In genomic region chr12:100668939-100669536, GRCh38 we compare ENCODE assay signal across 8 cellular contexts.
DNase-seq lines count a peak whose midpoint lies in the region; ATAC-seq and TF ChIP-seq lines count a peak whose summit lies in the region.

No MANE protein-coding gene starts in this region.

- no peak overlapping the region for H4K91ac ChIP-seq in neuronal stem cell (ENCODE audit: low read depth, low read length, poor library complexity)

- H3K4me1 Mint-ChIP-seq in Caco-2 (ENCODE audit: low read depth, unreplicated experiment) = no peaks in the 10 kb centered on the region
- H3K4me1 Mint-ChIP-seq in activated CD8-positive, alpha-beta T cell treated with anti-CD3 and anti-CD28 coated beads, Interleukin-2, amount 10 ng/mL, durations not matched to agents 7 days and 5 days (ENCODE audit: low read depth) = no peaks in the 10 kb centered on the region

- no peaks in the 10 kb centered on the region for H3K36me3 Mint-ChIP-seq in Caco-2 (ENCODE audit: insufficient read depth, unreplicated experiment)
- no peaks in the 10 kb centered on the region for H3K36me3 Mint-ChIP-seq in activated CD8-positive, alpha-beta T cell treated with anti-CD3 and anti-CD28 coated beads, Interleukin-2, amount 10 ng/mL, durations not matched to agents 7 days and 5 days (ENCODE audit: low read depth)

- no peak overlapping the region for H4K8ac ChIP-seq in neuronal stem cell (ENCODE audit: low read depth, low read length)

- no peak overlapping the region for H3K4ac ChIP-seq in neuronal stem cell (ENCODE audit: low read length)

- WGBS in neuronal stem cell (ENCODE audit: extremely low coverage in 2 of 2, insufficient read length in 2 of 2, insufficient replicate concordance in 1 of 2), 2 donors = no CpG with 5 or more reads among the region's 9 CpGs

- H2BK12ac ChIP-seq in neuronal stem cell (ENCODE audit: low read length) = no peak overlapping the region

- H3K9me3 ChIP-seq in Caco-2 (no peaks in the 10 kb centered on the region), neuronal stem cell (replicated peaks in 1 of 2; ENCODE audit: control insufficient read depth in 2 of 2, insufficient read depth in 1 of 2, low read depth in 1 of 2, low read length in 2 of 2) (no peaks in the 10 kb centered on the region), vagina (no peaks in the 10 kb centered on the region)

- H3K4me3 ChIP-seq in Caco-2 (ENCODE audit: low read depth, low read length) = no peak overlapping the region
- no peak overlapping the region for H3K4me3 ChIP-seq in fibroblast of mammary gland (ENCODE audit: control insufficient read depth, low read depth, low read length)
- H3K4me3 ChIP-seq in neuronal stem cell (ENCODE audit: low read length in 2 of 2) = no peak overlapping the region
- H3K4me3 ChIP-seq in vagina = no peak overlapping the region

- no peaks in the 10 kb centered on the region for H3K9me3 Mint-ChIP-seq in Caco-2 (ENCODE audit: unreplicated experiment)
- H3K9me3 Mint-ChIP-seq in activated CD8-positive, alpha-beta T cell treated with anti-CD3 and anti-CD28 coated beads, Interleukin-2, amount 10 ng/mL, durations not matched to agents 7 days and 5 days (ENCODE audit: insufficient read depth) = no peaks in the 10 kb centered on the region

- TF ChIP-seq CTCF in Caco-2 (IDR thresholded peaks at IDR 0.05; ENCODE audit: insufficient read depth in 1 of 2, low read depth in 1 of 2, low read length in 1 of 2, severe bottlenecking in 1 of 2, unreplicated experiment in 1 of 2) (peak; percentile 85 to 92), fibroblast of mammary gland (conservative IDR thresholded peaks at IDR 0.05; ENCODE audit: control insufficient read depth, insufficient read depth, low read depth, low read length) (peak; percentile 95), vagina (IDR thresholded peaks at IDR 0.05) (peak in 2 of 3 experiments; percentile 3 to 52)

- no peak for TF ChIP-seq POLR2A in vagina (IDR thresholded peaks at IDR 0.05)

- H2BK120ac ChIP-seq in neuronal stem cell (ENCODE audit: low read depth, low read length) = no peak overlapping the region

- H3K18ac ChIP-seq in neuronal stem cell (ENCODE audit: low read length) = no peak overlapping the region

- H2AFZ ChIP-seq in neuronal stem cell (ENCODE audit: low read length) = no peak overlapping the region

- no peak overlapping the region for H3K27ac Mint-ChIP-seq in Caco-2 (ENCODE audit: unreplicated experiment)
- no peak overlapping the region for H3K27ac Mint-ChIP-seq in activated CD8-positive, alpha-beta T cell treated with anti-CD3 and anti-CD28 coated beads, Interleukin-2, amount 10 ng/mL, durations not matched to agents 7 days and 5 days

- no peak overlapping the region for H2BK5ac ChIP-seq in neuronal stem cell (ENCODE audit: low read length)

- H2AK5ac ChIP-seq in neuronal stem cell (ENCODE audit: low read depth, low read length) = no peak overlapping the region

- H3K9ac ChIP-seq in neuronal stem cell (ENCODE audit: low read depth, low read length, poor library complexity) = no peak overlapping the region

- CTCF ChIA-PET in Caco-2 (lab: Charles Lee) = no interaction called here
- CTCF ChIA-PET in activated CD8-positive, alpha-beta T cell treated with anti-CD3 and anti-CD28 coated beads, Interleukin-2, amount 10 ng/mL, durations not matched to agents 7 days and 5 days (lab: Charles Lee) = interaction anchor here (0.7 kb wide), 1 partner anchor 9 kb away, joined by 3 read pairs; no protein-coding TSS in a partner anchor

- intact Hi-C loops in Caco-2 (cut with micrococcal nuclease; ENCODE audit: unreplicated experiment) (loop anchor here (1.0 kb wide), 2 partner anchors 64 to 72 kb away; no protein-coding TSS in a partner anchor), vagina (cut with DNase I) (no loop called here)

- no peak overlapping the region for H3K14ac ChIP-seq in neuronal stem cell (ENCODE audit: low read length)

- DNase-seq in Caco-2 (peak; percentile 74 to 83), NCI-H446 (lab: John Stamatoyannopoulos, UW) (peak; percentile 40 to 82), fibroblast of mammary gland (ENCODE audit: low read depth) (peak; percentile 71), neuronal stem cell (ENCODE audit: low spot score) (peak; percentile 77), vagina (ENCODE audit: extremely low spot score in 2 of 2) (no peak)
- peak; percentile 59 for DNase-seq in activated CD8-positive, alpha-beta T cell treated with anti-CD3 and anti-CD28 coated beads, Interleukin-2, amount 10 ng/mL, durations not matched to agents 7 days and 5 days

- H3K4me2 ChIP-seq in neuronal stem cell (ENCODE audit: insufficient read depth, low read length, poor library complexity, severe bottlenecking) = no peak overlapping the region

- no peak overlapping the region for H3K27ac ChIP-seq in neuronal stem cell (replicated peaks; ENCODE audit: low read length)
- no peak overlapping the region for H3K27ac ChIP-seq in vagina

- no peak overlapping the region for H3K4me3 Mint-ChIP-seq in Caco-2 (ENCODE audit: unreplicated experiment)
- H3K4me3 Mint-ChIP-seq in activated CD8-positive, alpha-beta T cell treated with anti-CD3 and anti-CD28 coated beads, Interleukin-2, amount 10 ng/mL, durations not matched to agents 7 days and 5 days = no peak overlapping the region

- POLR2A ChIA-PET in Caco-2 (lab: Charles Lee) = no interaction called here
- POLR2A ChIA-PET in activated CD8-positive, alpha-beta T cell treated with anti-CD3 and anti-CD28 coated beads, Interleukin-2, amount 10 ng/mL, durations not matched to agents 7 days and 5 days (lab: Charles Lee) = no interaction called here

- BruUV-seq in Caco-2 (replicated peaks; lab: Mats Ljungman, UMichigan) = no TSS peak

- H3K27me3 ChIP-seq in Caco-2 (replicated peaks; ENCODE audit: control insufficient read depth, insufficient read depth, low read length) (no peaks in the 10 kb centered on the region), neuronal stem cell (ENCODE audit: control insufficient read depth in 3 of 3, insufficient read depth in 3 of 3, low read depth in 1 of 3, low read length in 3 of 3) (peaks cover 0 to 4% (median 0%) of the 10 kb centered on the region in 3 experiments), vagina (no peaks in the 10 kb centered on the region)

- peak; percentile 82 for ATAC-seq in GM19351 (IDR thresholded peaks at IDR 0.05; ENCODE audit: unreplicated experiment)
- ATAC-seq in HG03432 (IDR thresholded peaks at IDR 0.05; ENCODE audit: unreplicated experiment) = peak; percentile 87
- peak; percentile 76 for ATAC-seq in activated CD8-positive, alpha-beta T cell treated with anti-CD3 and anti-CD28 coated beads, Interleukin-2, amount 10 ng/mL, durations not matched to agents 7 days and 5 days

- no peaks in the 10 kb centered on the region for H3K79me1 ChIP-seq in neuronal stem cell (ENCODE audit: low read depth, low read length)

- no peak overlapping the region for H3K23ac ChIP-seq in neuronal stem cell (ENCODE audit: low read depth, low read length, poor library complexity)

- peaks cover 7% of the 10 kb centered on the region for H3K27me3 Mint-ChIP-seq in Caco-2 (ENCODE audit: insufficient read depth, unreplicated experiment)
- no peaks in the 10 kb centered on the region for H3K27me3 Mint-ChIP-seq in activated CD8-positive, alpha-beta T cell treated with anti-CD3 and anti-CD28 coated beads, Interleukin-2, amount 10 ng/mL, durations not matched to agents 7 days and 5 days (ENCODE audit: low read depth)

- H3K36me3 ChIP-seq in Caco-2 (ENCODE audit: control insufficient read depth, insufficient read depth, low read length) = no peaks in the 10 kb centered on the region
- H3K36me3 ChIP-seq in neuronal stem cell (replicated peaks in 1 of 2; ENCODE audit: control insufficient read depth in 2 of 2, insufficient read depth in 2 of 2, low read length in 2 of 2) = no peaks in the 10 kb centered on the region
- H3K36me3 ChIP-seq in vagina = no peaks in the 10 kb centered on the region

- H2BK15ac ChIP-seq in neuronal stem cell (ENCODE audit: low read length) = no peak overlapping the region

- H3K4me1 ChIP-seq in Caco-2 = no peaks in the 10 kb centered on the region
- no peaks in the 10 kb centered on the region for H3K4me1 ChIP-seq in neuronal stem cell (ENCODE audit: control insufficient read depth in 2 of 2, insufficient read depth in 1 of 2, low read depth in 1 of 2, low read length in 2 of 2)
- no peaks in the 10 kb centered on the region for H3K4me1 ChIP-seq in vagina

Comparison
In these comparisons a context has a peak if more than half of its experiments do, and no peak if none do; other contexts are left out.
1. DNase-seq: peak in Caco-2 (2 of 2), NCI-H446 (2 of 2), activated CD8-positive, alpha-beta T cell treated with anti-CD3 and anti-CD28 coated beads, Interleukin-2, amount 10 ng/mL, durations not matched to agents 7 days and 5 days (single experiment), fibroblast of mammary gland (single experiment) and neuronal stem cell (single experiment); none in vagina (0 of 2).
2. CTCF ChIP-seq: peak in every context shown above with its lines; median percentile 95 in fibroblast of mammary gland; 88 in Caco-2; 28 in vagina.
3. Peak in every context shown above with its lines, with median percentiles within 50 percentile points of each other: ATAC-seq.